11 cellular contexts compared by ENCODE assay signal in genomic region chr9:136664799-136665082, GRCh38. TPM values are rescaled to one million over a fixed set of nuclear protein-coding genes. Genes with fewer than 3 reads are reported as not detected.
DNase-seq lines count a peak whose midpoint lies in the region; ATAC-seq, FAIRE-seq and TF ChIP-seq lines count a peak whose summit lies in the region.
"Had no signal": no experiment of that assay in that cellular context is flagged by ENCODE, and none has a peak within 500 bp of the region (broad histone marks: within the 10 kb centered on the region; RNA-seq: fewer than 3 reads in every experiment).

No MANE protein-coding gene starts in this region.

- H3K27me3 Mint-ChIP-seq in dendritic cell treated with granulocyte-macrophage colony-stimulating factor and Interleukin-4, amounts not matched to agents 40 ng/mL and 50 ng/mL, for 4 days, result peaks cover 92% of the 10 kb centered on the region
- H3K27me3 Mint-ChIP-seq in nephron (ENCODE audit: low read depth), result no peaks in the 10 kb centered on the region

- H3K4me1 Mint-ChIP-seq in dendritic cell treated with granulocyte-macrophage colony-stimulating factor and Interleukin-4, amounts not matched to agents 40 ng/mL and 50 ng/mL, for 4 days (ENCODE audit: low read depth), result peaks cover 12% of the 10 kb centered on the region
- H3K4me1 Mint-ChIP-seq in nephron, result no peaks in the 10 kb centered on the region

- peak overlapping the region; percentile 40 for H3K27ac Mint-ChIP-seq in dendritic cell treated with granulocyte-macrophage colony-stimulating factor and Interleukin-4, amounts not matched to agents 40 ng/mL and 50 ng/mL, for 4 days
- H3K27ac Mint-ChIP-seq in nephron, result no peak overlapping the region

- H3K9me3 ChIP-seq in left ventricle myocardium inferior (replicated peaks) (no peaks in the 10 kb centered on the region), uterus (no peaks in the 10 kb centered on the region)
- H3K9me3 ChIP-seq: MG63 had no signal

- intact Hi-C loops in left ventricle myocardium inferior (cut with micrococcal nuclease), result no loop called here
- intact Hi-C loops in left cardiac atrium (cut with DNase I), result no loop called here
- intact Hi-C loops in dendritic cell treated with granulocyte-macrophage colony-stimulating factor and Interleukin-4, amounts not matched to agents 40 ng/mL and 50 ng/mL, for 4 days (cut with micrococcal nuclease), result no loop called here
- intact Hi-C loops in uterus (cut with DNase I; ENCODE audit: low total_unique reads), result no loop called here

- no peak for FAIRE-seq in GM12891 (lab: Jason Lieb, UNC)

- TF ChIP-seq POLR2A in uterus (IDR thresholded peaks at IDR 0.05) (no peak), GM12891 (IDR thresholded peaks at IDR 0.05; ENCODE audit: low read depth, low read length) (no peak)

- peak overlapping the region; percentile 81 for H3K4me3 ChIP-seq in left ventricle myocardium inferior
- peak overlapping the region; percentile 25 to 27 for H3K4me3 ChIP-seq in uterus

- H3K4me1 ChIP-seq in left ventricle myocardium inferior (peaks cover 41% of the 10 kb centered on the region), uterus (peaks cover 0 to 9% of the 10 kb centered on the region in 2 donors)

- H3K36me3 ChIP-seq in left ventricle myocardium inferior (peaks cover 48% of the 10 kb centered on the region), uterus (no peaks in the 10 kb centered on the region)
- H3K36me3 ChIP-seq: MG63 had no signal

- H3K27ac ChIP-seq in left ventricle myocardium inferior (replicated peaks) (peak overlapping the region; percentile 92), uterus (peak overlapping the region; percentile 12 to 56)
- H3K27ac ChIP-seq: C4-2B had no signal

- no peaks in the 10 kb centered on the region for H3K36me3 Mint-ChIP-seq in dendritic cell treated with granulocyte-macrophage colony-stimulating factor and Interleukin-4, amounts not matched to agents 40 ng/mL and 50 ng/mL, for 4 days (ENCODE audit: low read depth)
- H3K36me3 Mint-ChIP-seq in nephron (ENCODE audit: low read depth), result no peaks in the 10 kb centered on the region

- H3K9me3 Mint-ChIP-seq in dendritic cell treated with granulocyte-macrophage colony-stimulating factor and Interleukin-4, amounts not matched to agents 40 ng/mL and 50 ng/mL, for 4 days, result no peaks in the 10 kb centered on the region
- no peaks in the 10 kb centered on the region for H3K9me3 Mint-ChIP-seq in nephron

- TF ChIP-seq CTCF in left ventricle myocardium inferior (IDR thresholded peaks at IDR 0.05; ENCODE audit: borderline replicate concordance) (no peak), nephron (IDR thresholded peaks at IDR 0.05; ENCODE audit: unreplicated experiment in 3 of 3) (no peak), uterus (IDR thresholded peaks at IDR 0.05) (no peak)

- ATAC-seq in left cardiac atrium, result no peak
- ATAC-seq in GM19023 (IDR thresholded peaks at IDR 0.05; ENCODE audit: unreplicated experiment), result no peak

- no peak overlapping the region for H3K4me3 Mint-ChIP-seq in dendritic cell treated with granulocyte-macrophage colony-stimulating factor and Interleukin-4, amounts not matched to agents 40 ng/mL and 50 ng/mL, for 4 days
- peak overlapping the region; percentile 72 to 83 (median 76) for H3K4me3 Mint-ChIP-seq in nephron

- no peak for DNase-seq in left ventricle myocardium inferior
- no peak for DNase-seq in left cardiac atrium
- DNase-seq in uterus, result no peak
- no peak for DNase-seq in GM12891 (ENCODE audit: insufficient read length, low spot score)
- DNase-seq in inferior parietal cortex (ENCODE audit: extremely low spot score), result no peak
- DNase-seq: MG63, T-helper 9 cell had no signal

- H3K27me3 ChIP-seq in left ventricle myocardium inferior (ENCODE audit: low read depth) (peaks cover 7% of the 10 kb centered on the region), uterus (peaks cover 0 to 14% of the 10 kb centered on the region in 2 donors)
- H3K27me3 ChIP-seq: MG63 had no signal

TF ChIP-seq in GM12891, 5 proteins besides CTCF, POLR2A, EP300 and RAD21:
- TF ChIP-seq POLR2AphosphoS5 (IDR thresholded peaks at IDR 0.05; ENCODE audit: low read depth, low read length), result no peak
- TF ChIP-seq SPI1 (IDR thresholded peaks at IDR 0.05; ENCODE audit: low read depth, low read length), result no peak
- no peak for TF ChIP-seq TAF1 (IDR thresholded peaks at IDR 0.05; ENCODE audit: low read depth, low read length)
- no peak for TF ChIP-seq POU2F2 (IDR thresholded peaks at IDR 0.05; ENCODE audit: low read depth, low read length)
- no peak for TF ChIP-seq PAX5 (IDR thresholded peaks at IDR 0.05; ENCODE audit: insufficient read depth, low read length, severe bottlenecking)
TF ChIP-seq in GM12891: peak in this region for 0.

RNA-seq across cellular contexts. Expression of gene EGFL7, which starts 2.0 kb away (rescaled TPM):
- total RNA-seq in left ventricle myocardium inferior, result 81.5 TPM
- total RNA-seq in left cardiac atrium, result 100 to 1,000 TPM in 1 of 2 donors, 10 to 100 TPM in 1; 86.6 to 138 TPM
- total RNA-seq in uterus, result 1,000 to 10,000 TPM in 1 of 4 donors, 100 to 1,000 TPM in 3; 119 to 1,791 (median 307) TPM
- polyA plus RNA-seq in GM12891 (2012; ENCODE audit: low read depth, missing spikeins), result 0.09 TPM

RNA-seq across cellular contexts. Expression of gene AGPAT2, which starts 22.5 kb away (rescaled TPM):
- 48.8 TPM for total RNA-seq in left ventricle myocardium inferior
- 100 to 1,000 TPM; 154 TPM for total RNA-seq in left cardiac atrium
- total RNA-seq in uterus, result 10 to 100 TPM; 22.7 to 45.1 (median 38.6) TPM
- polyA plus RNA-seq in GM12891 (2012; ENCODE audit: low read depth, missing spikeins), result 5.1 TPM

RNA-seq across cellular contexts. Expression of gene DIPK1B, which starts 47.6 kb away (rescaled TPM):
- total RNA-seq in left ventricle myocardium inferior, result 21.4 TPM
- 10 to 100 TPM; 23.2 to 35.2 TPM for total RNA-seq in left cardiac atrium
- 10 to 100 TPM in 3 of 4 donors, 1 to 10 TPM in 1; 3.2 to 26.3 (median 21.0) TPM for total RNA-seq in uterus
- 0.45 TPM for polyA plus RNA-seq in GM12891 (2012; ENCODE audit: low read depth, missing spikeins)
